Comparison of ENCODE assay signal across 31 cellular contexts in the genomic region with DNA sequence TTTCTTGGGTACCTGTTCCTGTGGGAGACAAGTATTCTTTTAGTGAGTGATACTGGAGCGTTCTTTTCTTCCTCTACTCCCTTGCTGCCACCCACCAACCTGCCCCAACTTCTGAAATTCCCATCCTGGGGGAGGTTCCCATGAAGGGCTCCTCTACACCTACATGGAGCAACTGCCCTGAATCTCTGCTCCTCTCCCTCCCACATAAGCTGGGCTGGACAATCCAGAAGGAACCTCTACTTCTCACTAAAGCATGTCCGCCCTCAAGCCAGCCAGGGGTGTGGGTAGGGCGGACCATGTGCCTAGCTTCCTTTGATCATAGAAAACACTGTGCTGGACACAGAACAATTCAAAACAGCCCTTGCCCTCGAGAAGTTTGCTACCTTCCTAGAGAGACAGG. TPM values are rescaled to one million over a fixed set of nuclear protein-coding genes. Genes with fewer than 3 reads are reported as not detected.
"Had no signal": no experiment of that assay in that cellular context is flagged by ENCODE, and none has a peak within 500 bp of the region (broad histone marks: within the 10 kb centered on the region; RNA-seq: fewer than 3 reads in every experiment).

No MANE protein-coding gene starts in this region.

- H3K9me3 Mint-ChIP-seq: naive thymus-derived CD8-positive, alpha-beta T cell; natural killer cell treated with Interleukin-12 subunit alpha and Interleukin-12 subunit beta and Interleukin-15 and Interleukin-18, amount 100 ng/mL, for 72 hours; nephron progenitor cell; neural crest cell; stimulated activated effector memory CD8-positive, alpha-beta T cell treated with anti-CD3 and anti-CD28 coated beads, Interleukin-12 subunit alpha, Interleukin-12 subunit beta, amount 100 ng/mL, for 72 hours; stimulated activated naive B cell treated with anti-CD40 and anti-IgM and Interleukin-4, amounts not matched to agents 10 μg/mL and 1 μg/mL and 100 μg/mL, for 72 hours; stimulated activated naive CD8-positive, alpha-beta T cell treated with anti-CD3 and anti-CD28 coated beads, Interleukin-15, Interleukin-2, amounts not matched to agents 100 ng/mL and 50 ng/mL, for 24 hours had no signal

- H2AFZ ChIP-seq: parathyroid adenoma had no signal

- H3K27me3 ChIP-seq: ovary, right lobe of liver, thyroid gland, upper lobe of left lung, vagina had no signal

- H3K9me3 ChIP-seq: neutrophil, ovary, psoas muscle, right lobe of liver, sigmoid colon, stomach, thoracic aorta, thyroid gland, tibial nerve, upper lobe of left lung, vagina had no signal

- H3K27ac Mint-ChIP-seq: naive thymus-derived CD8-positive, alpha-beta T cell; natural killer cell treated with Interleukin-12 subunit alpha and Interleukin-12 subunit beta and Interleukin-15 and Interleukin-18, amount 100 ng/mL, for 72 hours; nephron progenitor cell; stimulated activated effector memory CD8-positive, alpha-beta T cell treated with anti-CD3 and anti-CD28 coated beads, Interleukin-12 subunit alpha, Interleukin-12 subunit beta, amount 100 ng/mL, for 72 hours; stimulated activated naive B cell treated with anti-CD40 and anti-IgM and Interleukin-4, amounts not matched to agents 10 μg/mL and 1 μg/mL and 100 μg/mL, for 72 hours; stimulated activated naive CD8-positive, alpha-beta T cell treated with anti-CD3 and anti-CD28 coated beads, Interleukin-15, Interleukin-2, amounts not matched to agents 100 ng/mL and 50 ng/mL, for 24 hours had no signal

- H3K36me3 ChIP-seq: neutrophil, ovary, right lobe of liver, sigmoid colon, stomach, thoracic aorta, thyroid gland, tibial nerve, upper lobe of left lung, vagina had no signal

- H3K36me3 Mint-ChIP-seq: naive thymus-derived CD8-positive, alpha-beta T cell; natural killer cell treated with Interleukin-12 subunit alpha and Interleukin-12 subunit beta and Interleukin-15 and Interleukin-18, amount 100 ng/mL, for 72 hours; stimulated activated effector memory CD8-positive, alpha-beta T cell treated with anti-CD3 and anti-CD28 coated beads, Interleukin-12 subunit alpha, Interleukin-12 subunit beta, amount 100 ng/mL, for 72 hours; stimulated activated naive B cell treated with anti-CD40 and anti-IgM and Interleukin-4, amounts not matched to agents 10 μg/mL and 1 μg/mL and 100 μg/mL, for 72 hours had no signal

- ATAC-seq: naive thymus-derived CD8-positive, alpha-beta T cell; natural killer cell treated with Interleukin-12 subunit alpha and Interleukin-12 subunit beta and Interleukin-15 and Interleukin-18, amount 100 ng/mL, for 72 hours; psoas muscle; right cardiac atrium; right lobe of liver; stimulated activated effector memory CD8-positive, alpha-beta T cell treated with anti-CD3 and anti-CD28 coated beads, Interleukin-12 subunit alpha, Interleukin-12 subunit beta, amount 100 ng/mL, for 72 hours; stimulated activated naive B cell treated with anti-CD40 and anti-IgM and Interleukin-4, amounts not matched to agents 10 μg/mL and 1 μg/mL and 100 μg/mL, for 72 hours had no signal

- H3K4me3 Mint-ChIP-seq: naive thymus-derived CD8-positive, alpha-beta T cell; natural killer cell treated with Interleukin-12 subunit alpha and Interleukin-12 subunit beta and Interleukin-15 and Interleukin-18, amount 100 ng/mL, for 72 hours; nephron progenitor cell; neural crest cell; stimulated activated effector memory CD8-positive, alpha-beta T cell treated with anti-CD3 and anti-CD28 coated beads, Interleukin-12 subunit alpha, Interleukin-12 subunit beta, amount 100 ng/mL, for 72 hours; stimulated activated naive B cell treated with anti-CD40 and anti-IgM and Interleukin-4, amounts not matched to agents 10 μg/mL and 1 μg/mL and 100 μg/mL, for 72 hours; stimulated activated naive CD8-positive, alpha-beta T cell treated with anti-CD3 and anti-CD28 coated beads, Interleukin-15, Interleukin-2, amounts not matched to agents 100 ng/mL and 50 ng/mL, for 24 hours had no signal

- DNase-seq: nephron progenitor cell; nucleus accumbens; ovary; right cardiac atrium; right lobe of liver; sigmoid colon; small intestine; stimulated activated CD4-positive, alpha-beta T cell treated with anti-CD3 and anti-CD28 coated beads, Interleukin-15, amount 100 ng/mL, for 24 hours; stimulated activated CD4-positive, alpha-beta T cell treated with anti-CD3 and anti-CD28 coated beads, Interleukin-2, amount 100 ng/mL, for 24 hours; stimulated activated CD4-positive, alpha-beta T cell treated with anti-CD3 and anti-CD28 coated beads, Interleukin-2, amount 100 ng/mL, for 48 hours; stimulated activated CD4-positive, alpha-beta T cell treated with anti-CD3 and anti-CD28 coated beads, Interleukin-4, amount 100 ng/mL, for 24 hours; stimulated activated naive B cell treated with anti-CD40 and anti-IgM and Interleukin-4, amounts not matched to agents 10 μg/mL and 1 μg/mL and 100 μg/mL, for 72 hours; stimulated activated naive CD4-positive, alpha-beta T cell treated with Interleukin-2 at 50 U/mL for 16 hours; stomach; thyroid gland; trophoblast cell; upper lobe of left lung had no signal

- H3K27ac ChIP-seq: neutrophil, ovary, parathyroid adenoma, psoas muscle, right lobe of liver, sigmoid colon, stomach, thoracic aorta, thyroid gland, tibial nerve, upper lobe of left lung, vagina had no signal

- H3K4me3 ChIP-seq: ovary, psoas muscle, right lobe of liver, sigmoid colon, stomach, thoracic aorta, thyroid gland, tibial nerve, upper lobe of left lung, vagina had no signal

- H3K4me1 Mint-ChIP-seq: stimulated activated effector memory CD8-positive, alpha-beta T cell treated with anti-CD3 and anti-CD28 coated beads, Interleukin-12 subunit alpha, Interleukin-12 subunit beta, amount 100 ng/mL, for 72 hours had no signal

- H3K79me2 ChIP-seq: parathyroid adenoma had no signal

- H3K4me1 ChIP-seq: parathyroid adenoma had no signal

RNA-seq across cellular contexts. Expression of a gene that starts 25.9 kb away (rescaled TPM):
- total RNA-seq: omental fat pad, renal cortical epithelial cell, temporal lobe, thyroid gland had no signal
